ENCODE assay signal across 8 cellular contexts in the genomic region with DNA sequence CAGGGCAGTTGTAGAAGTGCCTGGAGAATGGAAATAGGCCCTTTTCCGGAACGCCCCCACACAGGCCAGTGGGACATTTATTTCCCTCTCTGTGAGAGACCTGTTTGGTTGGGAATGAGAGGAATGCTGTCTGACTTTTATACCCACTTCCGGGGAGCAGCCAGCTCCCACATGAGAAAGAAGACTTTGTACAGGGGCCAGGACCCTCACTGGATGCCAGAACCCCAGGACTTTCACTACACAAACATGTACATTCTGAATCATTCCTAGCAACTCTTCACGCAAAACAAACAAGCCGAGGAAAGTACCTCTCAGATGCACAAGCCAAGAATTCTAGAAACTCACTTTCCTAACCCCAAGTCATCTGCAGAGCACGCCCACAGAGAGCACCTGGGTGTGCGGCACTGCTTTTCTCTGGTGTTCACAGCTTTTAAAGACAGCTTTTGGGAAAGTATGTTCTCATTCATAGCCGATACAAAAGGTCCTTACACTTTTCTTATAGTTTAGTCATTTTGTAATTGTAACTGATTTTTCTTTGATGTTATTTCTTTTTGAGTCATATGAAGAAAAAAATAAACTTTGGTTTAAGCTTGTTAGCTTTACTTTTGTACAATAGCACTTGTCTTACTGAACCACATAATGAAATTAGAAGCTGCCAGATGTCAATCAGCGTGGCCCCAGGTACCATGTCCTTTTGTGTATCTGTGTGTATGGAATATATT.
DNase-seq lines count a peak whose midpoint lies in the region; ATAC-seq and TF ChIP-seq lines count a peak whose summit lies in the region.

No MANE protein-coding gene starts in this region.

- WGBS in mesendoderm (ENCODE audit: extremely low coverage, insufficient coverage, low lambda C conversion rate) = no CpG with 5 or more reads among the region's 9 CpGs
- WGBS in endodermal cell (ENCODE audit: insufficient coverage in 1 of 2, insufficient read length in 1 of 2), 2 experiments = 92 to 95% methylated on average over 4 to 9 of the region's 9 CpGs

- no TSS peak for BruUV-seq in PC-3 (replicated peaks; lab: Mats Ljungman, UMichigan)

- no peaks in the 10 kb centered on the region for H3K4me1 ChIP-seq in CD8-positive, alpha-beta memory T cell (ENCODE audit: insufficient read depth, low read length)
- H3K4me1 ChIP-seq in PC-3 (ENCODE audit: insufficient read depth, low read length) = peaks cover 21% of the 10 kb centered on the region
- no peaks in the 10 kb centered on the region for H3K4me1 ChIP-seq in mesendoderm (ENCODE audit: control insufficient read depth, low read depth, low read length)
- H3K4me1 ChIP-seq in endodermal cell (ENCODE audit: control insufficient read depth, insufficient read depth, low read length) = no peaks in the 10 kb centered on the region

- H3K4me3 ChIP-seq in CD8-positive, alpha-beta memory T cell (ENCODE audit: low read length) = no peak overlapping the region
- H3K4me3 ChIP-seq in PC-3 (ENCODE audit: low read length) = peak overlapping the region; percentile 31
- H3K4me3 ChIP-seq in mesendoderm (ENCODE audit: low read length) = no peak overlapping the region
- no peak overlapping the region for H3K4me3 ChIP-seq in endodermal cell (ENCODE audit: low read length)

- H3K4ac ChIP-seq in mesendoderm (ENCODE audit: low read depth, low read length) = no peak overlapping the region

- H2BK15ac ChIP-seq in mesendoderm (replicated peaks; ENCODE audit: low read depth) = no peak overlapping the region

- TF ChIP-seq CTCF in PC-3 (conservative IDR thresholded peaks at IDR 0.05; ENCODE audit: low read depth, low read length) (no peak), endodermal cell (conservative IDR thresholded peaks at IDR 0.05) (no peak)

- no peaks in the 10 kb centered on the region for H3K36me3 ChIP-seq in CD8-positive, alpha-beta memory T cell (ENCODE audit: insufficient read depth, low read length)
- no peaks in the 10 kb centered on the region for H3K36me3 ChIP-seq in PC-3 (ENCODE audit: low read depth, low read length)
- H3K36me3 ChIP-seq in mesendoderm (ENCODE audit: control insufficient read depth, insufficient read depth, low read length) = no peaks in the 10 kb centered on the region
- no peaks in the 10 kb centered on the region for H3K36me3 ChIP-seq in endodermal cell (ENCODE audit: control insufficient read depth, insufficient read depth, low read length)

- H3K9me3 Mint-ChIP-seq in CD8-positive, alpha-beta memory T cell = no peaks in the 10 kb centered on the region
- H3K9me3 Mint-ChIP-seq in endodermal cell = no peaks in the 10 kb centered on the region

- H2AK5ac ChIP-seq in mesendoderm (ENCODE audit: low read length) = no peak overlapping the region

- peak overlapping the region in 6 of 8 donors; percentile 13 to 91 (median 44) for H3K27ac Mint-ChIP-seq in CD8-positive, alpha-beta memory T cell
- no peak overlapping the region for H3K27ac Mint-ChIP-seq in endodermal cell

- no peaks in the 10 kb centered on the region for H3F3A ChIP-seq in PC-3 (ENCODE audit: low read length, unreplicated experiment)

- 0 out of 2 replicates have a peak overlapping the region, but pooled peaks have one; percentile 5 for H2AFZ ChIP-seq in PC-3 (ENCODE audit: low read length)

- H3K4me1 Mint-ChIP-seq in CD8-positive, alpha-beta memory T cell = peaks cover 13 to 19% (median 15%) of the 10 kb centered on the region in 3 donors
- H3K4me1 Mint-ChIP-seq in endodermal cell = no peaks in the 10 kb centered on the region

- H3K79me2 ChIP-seq in PC-3 (ENCODE audit: low read length) (no peaks in the 10 kb centered on the region), mesendoderm (ENCODE audit: control insufficient read depth, insufficient read depth, low read length) (no peaks in the 10 kb centered on the region)

- no peaks in the 10 kb centered on the region for H3K79me1 ChIP-seq in mesendoderm (ENCODE audit: low read length)

- H3K9ac ChIP-seq in PC-3 (ENCODE audit: low read length) (peak overlapping the region; percentile 65), mesendoderm (ENCODE audit: low read length) (no peak overlapping the region), endodermal cell (ENCODE audit: extremely low read depth, low read length, poor library complexity, severe bottlenecking) (no peak overlapping the region)

- H3K36me3 Mint-ChIP-seq in CD8-positive, alpha-beta memory T cell = no peaks in the 10 kb centered on the region
- H3K36me3 Mint-ChIP-seq in endodermal cell (ENCODE audit: low read depth) = no peaks in the 10 kb centered on the region

- no peaks in the 10 kb centered on the region for H4K20me1 ChIP-seq in PC-3 (ENCODE audit: low read length)

- H4K8ac ChIP-seq in mesendoderm (ENCODE audit: low read depth, low read length) = no peak overlapping the region

- no peaks in the 10 kb centered on the region for H3K9me3 ChIP-seq in CD8-positive, alpha-beta memory T cell (ENCODE audit: low read length)
- H3K9me3 ChIP-seq in PC-3 (ENCODE audit: low read length) (no peaks in the 10 kb centered on the region), endodermal cell (ENCODE audit: control insufficient read depth, low read length) (no peaks in the 10 kb centered on the region)

- H4K5ac ChIP-seq in mesendoderm (ENCODE audit: low read length) = no peak overlapping the region

- peak; percentile 86 for ATAC-seq in GM21528 (IDR thresholded peaks at IDR 0.05; ENCODE audit: low FRiP score, unreplicated experiment)
- peak; percentile 94 for ATAC-seq in PC-3

- POLR2A ChIA-PET in CD8-positive, alpha-beta memory T cell (lab: Charles Lee) = interaction anchor here (0.7 kb wide), 1 partner anchor 95 kb away, joined by 3 read pairs; no protein-coding TSS in a partner anchor
- POLR2A ChIA-PET in PC-3 (lab: Charles Lee; ENCODE audit: unreplicated experiment) = interaction anchor here (0.6 kb wide), 2 partner anchors 622 to 857 kb away, joined by 3 read pairs; no protein-coding TSS in a partner anchor

- no peaks in the 10 kb centered on the region for H3K27me3 Mint-ChIP-seq in CD8-positive, alpha-beta memory T cell
- H3K27me3 Mint-ChIP-seq in endodermal cell (ENCODE audit: insufficient read depth) = peaks cover 2% of the 10 kb centered on the region

- H3K27me3 ChIP-seq in CD8-positive, alpha-beta memory T cell (ENCODE audit: insufficient read depth, low read length, poor library complexity, severe bottlenecking) = no peaks in the 10 kb centered on the region
- H3K27me3 ChIP-seq in PC-3 (ENCODE audit: low read length) = no peaks in the 10 kb centered on the region
- no peaks in the 10 kb centered on the region for H3K27me3 ChIP-seq in mesendoderm (ENCODE audit: insufficient read depth, low read length, poor library complexity)
- no peaks in the 10 kb centered on the region for H3K27me3 ChIP-seq in endodermal cell (ENCODE audit: control insufficient read depth, insufficient read depth, low read length, poor library complexity, severe bottlenecking)

- peak overlapping the region in 1 of 7 donors; percentile 5 for H3K4me3 Mint-ChIP-seq in CD8-positive, alpha-beta memory T cell
- H3K4me3 Mint-ChIP-seq in endodermal cell = no peak overlapping the region

- H3K27ac ChIP-seq in CD8-positive, alpha-beta memory T cell (ENCODE audit: low read depth, low read length) = no peak overlapping the region
- peak overlapping the region; percentile 90 for H3K27ac ChIP-seq in PC-3 (ENCODE audit: low read length)
- H3K27ac ChIP-seq in mesendoderm (ENCODE audit: low read depth, low read length) = no peak overlapping the region
- H3K27ac ChIP-seq in endodermal cell (ENCODE audit: low read depth, low read length) = no peak overlapping the region

- DNase-seq in CD8-positive, alpha-beta memory T cell = no peak
- DNase-seq in PC-3 (peak; percentile 96), iris pigment epithelial cell (ENCODE audit: low read depth) (peak; percentile 39), mesendoderm (no peak), head of caudate nucleus (no peak), GM19238 (ENCODE audit: insufficient read length, low spot score) (no peak), endodermal cell (no peak)

- no peak overlapping the region for H2BK120ac ChIP-seq in mesendoderm (ENCODE audit: low read depth, low read length)

- H3K4me2 ChIP-seq in PC-3 (ENCODE audit: low read length) = peak overlapping the region; percentile 53
- no peak overlapping the region for H3K4me2 ChIP-seq in mesendoderm (ENCODE audit: low read length)

- H3K56ac ChIP-seq in mesendoderm (ENCODE audit: low read length) = no peak overlapping the region

- H3K18ac ChIP-seq in mesendoderm (ENCODE audit: low read length) = no peak overlapping the region

- H2BK5ac ChIP-seq in mesendoderm (ENCODE audit: low read length) = no peak overlapping the region

- no peaks in the 10 kb centered on the region for H3K9me2 ChIP-seq in PC-3 (replicated peaks; ENCODE audit: low read length)

- CTCF ChIA-PET in CD8-positive, alpha-beta memory T cell (lab: Charles Lee) = no interaction called here
- CTCF ChIA-PET in PC-3 (lab: Charles Lee) = no interaction called here

- no peak overlapping the region for H3K23ac ChIP-seq in mesendoderm (ENCODE audit: low read length)

- intact Hi-C loops in PC-3 (cut with micrococcal nuclease) (loop anchor here (5.0 to 10.0 kb wide), 2 partner anchors 78 to 311 kb away; no protein-coding TSS in a partner anchor), head of caudate nucleus (cut with DNase I) (no loop called here)

Comparison
In these comparisons a context has a peak if more than half of its experiments do, and no peak if none do; other contexts are left out.
1. DNase-seq: peak in PC-3 (single experiment) and iris pigment epithelial cell (single experiment); none in CD8-positive, alpha-beta memory T cell (0 of 5), mesendoderm (single experiment), head of caudate nucleus (0 of 42), GM19238 (single experiment) and endodermal cell (single experiment).